Comparison of ENCODE assay signal across 26 cellular contexts in genomic region chr16:52252680-52253079, GRCh38.
"Had no signal": no experiment of that assay in that cellular context is flagged by ENCODE, and none has a peak within 500 bp of the region (broad histone marks: within the 10 kb centered on the region; RNA-seq: fewer than 3 reads in every experiment).

No MANE protein-coding gene starts in this region.

- DNase-seq: kidney glomerular epithelial cell; left cardiac atrium; left lung; lower lobe of right lung; mammary epithelial cell; mesenchymal stem cell; naive B cell; natural killer cell; nephron progenitor cell; ovary; right lobe of liver; stimulated activated CD4-positive, alpha-beta T cell treated with anti-CD3 and anti-CD28 coated beads, Interleukin-1b, Interleukin-23, amount 100 ng/mL, for 48 hours; stimulated activated CD4-positive, alpha-beta T cell treated with anti-CD3 and anti-CD28 coated beads, Interleukin-2, amount 100 ng/mL, for 48 hours; stimulated activated CD4-positive, alpha-beta T cell treated with anti-CD3 and anti-CD28 coated beads, Interleukin-4, amount 100 ng/mL, for 4 hours; stimulated activated CD8-positive, alpha-beta memory T cell treated with anti-CD3 and anti-CD28 coated beads, Interleukin-4, amount 100 ng/mL, for 48 hours; stimulated activated naive CD4-positive, alpha-beta T cell treated with Interleukin-2 at 50 U/mL for 16 hours; stimulated activated naive CD8-positive, alpha-beta T cell treated with anti-CD3 and anti-CD28 coated beads, Interleukin-15, amount 100 ng/mL, for 72 hours; substantia nigra; uterus had no signal

- H3K4me1 Mint-ChIP-seq: naive B cell; natural killer cell; stimulated activated memory B cell treated with anti-CD40 and anti-IgM and Interleukin-4, amounts not matched to agents 10 μg/mL and 1 μg/mL and 100 μg/mL, for 72 hours; stimulated activated naive CD8-positive, alpha-beta T cell treated with anti-CD3 and anti-CD28 coated beads, Interleukin-15, amount 100 ng/mL, for 72 hours had no signal

- H3K27ac Mint-ChIP-seq: naive B cell; natural killer cell; neural progenitor cell; progenitor cell of endocrine pancreas; stimulated activated memory B cell treated with anti-CD40 and anti-IgM and Interleukin-4, amounts not matched to agents 10 μg/mL and 1 μg/mL and 100 μg/mL, for 72 hours; stimulated activated naive CD8-positive, alpha-beta T cell treated with anti-CD3 and anti-CD28 coated beads, Interleukin-15, amount 100 ng/mL, for 72 hours; type B pancreatic cell had no signal

- H3K9ac ChIP-seq: neural progenitor cell had no signal

- H3K27me3 ChIP-seq: left lung, neural progenitor cell, ovary, right atrium auricular region, right lobe of liver, tibial nerve, uterus had no signal

- H3K4me2 ChIP-seq: smooth muscle cell had no signal

- H3K4me3 Mint-ChIP-seq: naive B cell; natural killer cell; nephron progenitor cell; neural progenitor cell; stimulated activated memory B cell treated with anti-CD40 and anti-IgM and Interleukin-4, amounts not matched to agents 10 μg/mL and 1 μg/mL and 100 μg/mL, for 72 hours; stimulated activated naive CD8-positive, alpha-beta T cell treated with anti-CD3 and anti-CD28 coated beads, Interleukin-15, amount 100 ng/mL, for 72 hours; type B pancreatic cell had no signal

- H3K4me1 ChIP-seq: left lung, lower lobe of right lung, right atrium auricular region, tibial nerve, uterus had no signal

- H3K36me3 ChIP-seq: left lung, lower lobe of right lung, neural progenitor cell, ovary, right atrium auricular region, right lobe of liver, tibial nerve, uterus had no signal

- H3K4me3 ChIP-seq: left lung, lower lobe of right lung, neural progenitor cell, ovary, right atrium auricular region, right lobe of liver, smooth muscle cell, tibial nerve, uterus had no signal

- H3K27ac ChIP-seq: left lung, lower lobe of right lung, ovary, right atrium auricular region, right lobe of liver, tibial nerve, uterus had no signal

- H3K9me3 ChIP-seq: ovary, right lobe of liver had no signal

- H3K27me3 Mint-ChIP-seq: naive B cell; progenitor cell of endocrine pancreas; stimulated activated memory B cell treated with anti-CD40 and anti-IgM and Interleukin-4, amounts not matched to agents 10 μg/mL and 1 μg/mL and 100 μg/mL, for 72 hours; stimulated activated naive CD8-positive, alpha-beta T cell treated with anti-CD3 and anti-CD28 coated beads, Interleukin-15, amount 100 ng/mL, for 72 hours had no signal

- H3K36me3 Mint-ChIP-seq: naive B cell; natural killer cell; neural progenitor cell; stimulated activated memory B cell treated with anti-CD40 and anti-IgM and Interleukin-4, amounts not matched to agents 10 μg/mL and 1 μg/mL and 100 μg/mL, for 72 hours; type B pancreatic cell had no signal

- ATAC-seq: left cardiac atrium; left lung; lower lobe of right lung; natural killer cell; right lobe of liver; stimulated activated memory B cell treated with anti-CD40 and anti-IgM and Interleukin-4, amounts not matched to agents 10 μg/mL and 1 μg/mL and 100 μg/mL, for 72 hours; stimulated activated naive CD8-positive, alpha-beta T cell treated with anti-CD3 and anti-CD28 coated beads, Interleukin-15, amount 100 ng/mL, for 72 hours had no signal
